In genomic region chr3:187954486-187955075, GRCh38 we compare ENCODE assay signal across 10 cellular contexts.
DNase-seq lines count a peak whose midpoint lies in the region; TF ChIP-seq lines count a peak whose summit lies in the region.
"Had no signal": no experiment of that assay in that cellular context is flagged by ENCODE, and none has a peak within 500 bp of the region (broad histone marks: within the 10 kb centered on the region; RNA-seq: fewer than 3 reads in every experiment).

No MANE protein-coding gene starts in this region.

- DNase-seq in HCEC 1CT (peak; percentile 87), brain microvascular endothelial cell (peak; percentile 84), myocyte (ENCODE audit: low read depth) (peak; percentile 40), AG20443 (ENCODE audit: low spot score) (no peak), NCI-H2171 treated with DMSO at 0.1 percent for 48 hours (lab: John Stamatoyannopoulos, UW) (no peak), SHP77 (lab: John Stamatoyannopoulos, UW) (no peak), NCI-H748 treated with DMSO at 0.1 percent for 48 hours (lab: John Stamatoyannopoulos, UW) (no peak)
- DNase-seq: RPMI8226 had no signal

- H3K4me1 ChIP-seq in ACC112 (ENCODE audit: control insufficient read depth, insufficient read depth, low read length, unreplicated experiment): peaks cover 36% of the 10 kb centered on the region

- H3K27me3 ChIP-seq in ACC112 (ENCODE audit: insufficient read depth, low read length): no peaks in the 10 kb centered on the region
- no peaks in the 10 kb centered on the region for H3K27me3 ChIP-seq in brain microvascular endothelial cell (replicated peaks)

- H2AFZ ChIP-seq in ACC112 (ENCODE audit: low read length, unreplicated experiment): peak overlapping the region; percentile 6

- TF ChIP-seq CTCF in brain microvascular endothelial cell (IDR thresholded peaks at IDR 0.05; ENCODE audit: low read depth, low read length, missing control alignments): no peak

- peak overlapping the region; percentile 93 for H3K27ac ChIP-seq in ACC112 (ENCODE audit: low read depth, low read length)
- peak overlapping the region; percentile 87 for H3K27ac ChIP-seq in brain microvascular endothelial cell
- H3K27ac ChIP-seq: thoracic aorta had no signal

- H3K4me3 ChIP-seq in ACC112 (ENCODE audit: low read depth, low read length): peak overlapping the region; percentile 8; the same call in 1 of the 2 replicates
- no peak overlapping the region for H3K4me3 ChIP-seq in brain microvascular endothelial cell (ENCODE audit: low read depth, low read length)
- H3K4me3 ChIP-seq: thoracic aorta had no signal

- H3K79me2 ChIP-seq in ACC112 (ENCODE audit: control insufficient read depth, insufficient read depth, low read length, unreplicated experiment): no peaks in the 10 kb centered on the region

- in situ Hi-C loops in brain microvascular endothelial cell (cut with HindIII; ENCODE audit: low pct_ligation_motif_present, low sequenced_read_pairs): no loop called here

- H3K36me3 ChIP-seq in ACC112 (ENCODE audit: insufficient read depth, low read length) (no peaks in the 10 kb centered on the region), brain microvascular endothelial cell (replicated peaks) (no peaks in the 10 kb centered on the region)
- H3K36me3 ChIP-seq: thoracic aorta had no signal

Comparison
In these comparisons a context has a peak if more than half of its experiments do, and no peak if none do; other contexts are left out.
1. DNase-seq: peak in HCEC 1CT (single experiment), brain microvascular endothelial cell (single experiment) and myocyte (single experiment); none in AG20443 (single experiment), NCI-H2171 treated with DMSO at 0.1 percent for 48 hours (single experiment), SHP77 (0 of 2) and NCI-H748 treated with DMSO at 0.1 percent for 48 hours (single experiment).